In the genomic region with DNA sequence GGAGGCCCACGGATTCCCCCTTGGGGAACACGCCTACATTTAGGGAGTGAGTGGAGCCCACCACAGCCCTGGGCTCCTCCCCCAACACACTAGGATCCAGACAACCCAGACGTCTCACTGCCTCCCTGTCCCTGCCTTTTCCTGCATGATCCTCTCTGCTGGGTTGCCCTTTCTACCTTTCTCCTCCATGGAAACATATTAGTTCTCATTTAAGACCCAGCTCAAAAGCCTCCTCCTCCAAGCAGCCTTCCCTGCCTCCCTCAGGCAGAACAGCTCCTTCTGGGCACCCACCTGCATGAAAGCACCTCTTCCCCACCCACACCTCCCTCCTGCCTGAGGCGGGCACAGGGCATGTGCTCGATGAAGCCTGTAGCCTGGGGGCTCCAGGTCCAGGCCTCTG, we compare ENCODE assay signal across 17 cellular contexts. TPM values are rescaled to one million over a fixed set of nuclear protein-coding genes. Genes with fewer than 3 reads are reported as not detected.
A peak's percentile ranks its signal among the peaks of the same experiment; 100 is the strongest.
DNase-seq lines count a peak whose midpoint lies in the region; FAIRE-seq and TF ChIP-seq lines count a peak whose summit lies in the region.
"Had no signal": no experiment of that assay in that cellular context is flagged by ENCODE, and none has a peak within 500 bp of the region (broad histone marks: within the 10 kb centered on the region; RNA-seq: fewer than 3 reads in every experiment).

No MANE protein-coding gene starts in this region.

- H2AFZ ChIP-seq in neuronal stem cell (ENCODE audit: low read length), result peak overlapping the region; percentile 89

- H4K8ac ChIP-seq in neuronal stem cell (ENCODE audit: low read depth, low read length), result no peak overlapping the region

- H3K4me3 ChIP-seq in DOHH2 (ENCODE audit: low read length), result no peak overlapping the region
- H3K4me3 ChIP-seq in neuronal stem cell (ENCODE audit: low read length in 2 of 2), result no peak overlapping the region

- no peaks in the 10 kb centered on the region for H4K20me1 ChIP-seq in DOHH2 (ENCODE audit: control insufficient read depth, insufficient read depth, low read depth, low read length)

- H2AK5ac ChIP-seq in neuronal stem cell (ENCODE audit: low read depth, low read length), result peak overlapping the region; percentile 41

- H3K27ac ChIP-seq in DOHH2 (ENCODE audit: low read depth, low read length), result no peak overlapping the region
- peak overlapping the region; percentile 53; the same call in 1 of the 2 replicates for H3K27ac ChIP-seq in RWPE1
- no peak overlapping the region for H3K27ac ChIP-seq in neuronal stem cell (replicated peaks; ENCODE audit: low read length)
- H3K27ac ChIP-seq: C4-2B had no signal

- no peak overlapping the region for H3K23ac ChIP-seq in neuronal stem cell (ENCODE audit: low read depth, low read length, poor library complexity)

- TF ChIP-seq POLR2A in GM12892 (IDR thresholded peaks at IDR 0.05; ENCODE audit: low read depth, low read length), result no peak

- no peaks in the 10 kb centered on the region for H3K27me3 ChIP-seq in DOHH2 (ENCODE audit: control insufficient read depth, low read length)
- H3K27me3 ChIP-seq in neuronal stem cell (ENCODE audit: control insufficient read depth in 3 of 3, insufficient read depth in 3 of 3, low read depth in 1 of 3, low read length in 3 of 3), result peaks cover 0 to 17% (median 0%) of the 10 kb centered on the region in 3 experiments

- H4K91ac ChIP-seq in neuronal stem cell (ENCODE audit: low read depth, low read length, poor library complexity), result peak overlapping the region; percentile 59

- peak overlapping the region; percentile 46 for H2BK15ac ChIP-seq in neuronal stem cell (ENCODE audit: low read length)

- no peaks in the 10 kb centered on the region for H3K36me3 ChIP-seq in DOHH2 (ENCODE audit: control insufficient read depth, low read length)
- H3K36me3 ChIP-seq in neuronal stem cell (replicated peaks in 1 of 2; ENCODE audit: control insufficient read depth in 2 of 2, insufficient read depth in 2 of 2, low read length in 2 of 2), result no peaks in the 10 kb centered on the region

- TF ChIP-seq CTCF in DOHH2 (IDR thresholded peaks at IDR 0.05; ENCODE audit: low read depth, low read length, poor library complexity, severe bottlenecking) (no peak), RWPE1 (conservative IDR thresholded peaks at IDR 0.05; ENCODE audit: low read depth) (no peak)

- no peak overlapping the region for H3K9ac ChIP-seq in neuronal stem cell (ENCODE audit: low read depth, low read length, poor library complexity)

- H3K4me2 ChIP-seq in DOHH2 (ENCODE audit: low read length) (peak overlapping the region; percentile 21; the same call in 1 of the 2 replicates), neuronal stem cell (ENCODE audit: insufficient read depth, low read length, poor library complexity, severe bottlenecking) (no peak overlapping the region)

- no peak overlapping the region for H3K14ac ChIP-seq in neuronal stem cell (ENCODE audit: low read length)

- H3K9me3 ChIP-seq in DOHH2 (ENCODE audit: control insufficient read depth, insufficient read depth, low read length), result no peaks in the 10 kb centered on the region
- no peaks in the 10 kb centered on the region for H3K9me3 ChIP-seq in neuronal stem cell (replicated peaks in 1 of 2; ENCODE audit: control insufficient read depth in 2 of 2, insufficient read depth in 1 of 2, low read depth in 1 of 2, low read length in 2 of 2)

- no CpG with 5 or more reads among the region's 5 CpGs for WGBS in neuronal stem cell (ENCODE audit: extremely low coverage in 2 of 2, insufficient read length in 2 of 2, insufficient replicate concordance in 1 of 2), 2 donors

- H3K9me2 ChIP-seq in DOHH2 (replicated peaks; ENCODE audit: control insufficient read depth, low read length), result no peaks in the 10 kb centered on the region

- H3K4me1 ChIP-seq in DOHH2 (ENCODE audit: control insufficient read depth, low read length) (peaks cover 10% of the 10 kb centered on the region), neuronal stem cell (ENCODE audit: control insufficient read depth in 2 of 2, insufficient read depth in 1 of 2, low read depth in 1 of 2, low read length in 2 of 2) (peaks cover 3 to 10% of the 10 kb centered on the region in 2 donors)

- no peak overlapping the region for H2BK120ac ChIP-seq in neuronal stem cell (ENCODE audit: low read depth, low read length)

- H3K79me2 ChIP-seq in DOHH2 (ENCODE audit: control insufficient read depth, low read length), result no peaks in the 10 kb centered on the region

- H3K79me1 ChIP-seq in neuronal stem cell (ENCODE audit: low read depth, low read length), result no peaks in the 10 kb centered on the region

- CTCF ChIA-PET in RWPE1 (lab: Yijun Ruan, JAX), result interaction anchor here (0.7 kb wide), 1 partner anchor 73 kb away, joined by 3 read pairs; no protein-coding TSS in a partner anchor

- no peaks in the 10 kb centered on the region for H3F3A ChIP-seq in DOHH2 (ENCODE audit: control insufficient read depth, insufficient read depth)

- peak overlapping the region; percentile 59 for H3K18ac ChIP-seq in neuronal stem cell (ENCODE audit: low read length)

- no peak for FAIRE-seq in GM12892 (lab: Jason Lieb, UNC)
- FAIRE-seq: RCC 7860 had no signal

- no peak for DNase-seq in RWPE1 (ENCODE audit: low spot score)
- no peak for DNase-seq in neuronal stem cell (ENCODE audit: low spot score)
- no peak for DNase-seq in GM12892 (ENCODE audit: insufficient read length)
- DNase-seq in medulla oblongata (ENCODE audit: extremely low spot score), result no peak
- no peak for DNase-seq in SHP77 (lab: John Stamatoyannopoulos, UW)
- DNase-seq: activated CD4-positive, alpha-beta T cell treated with anti-CD3 and anti-CD28 coated beads, Interleukin-2, amount 10 ng/mL, durations not matched to agents 24 days and 14 days; GOT3; KG1; naive thymus-derived CD4-positive, alpha-beta T cell; NCI-H524; NK-92 treated with Interleukin-12 subunit alpha and Interleukin-12 subunit beta, amount 100 ng/mL, for 24 hours; stimulated activated CD4-positive, alpha-beta T cell treated with anti-CD3 and anti-CD28 coated beads, Interleukin-4, amount 100 ng/mL, for 24 hours; stimulated activated naive CD8-positive, alpha-beta T cell treated with anti-CD3 and anti-CD28 coated beads, Interleukin-15, Interleukin-2, amounts not matched to agents 100 U/mL and 50 U/mL, for 24 hours; T-helper 2 cell had no signal

- H2BK12ac ChIP-seq in neuronal stem cell (ENCODE audit: low read length), result no peak overlapping the region

- POLR2A ChIA-PET in RWPE1 (lab: Yijun Ruan, JAX; ENCODE audit: low non-redundant PET), result no interaction called here

- H3K4ac ChIP-seq in neuronal stem cell (ENCODE audit: low read length), result no peak overlapping the region

- H2BK5ac ChIP-seq in neuronal stem cell (ENCODE audit: low read length), result peak overlapping the region; percentile 56

RNA-seq across cellular contexts. Expression of gene COL8A2, which starts 10.7 kb away (rescaled TPM):
- 0.01 TPM for polyA plus RNA-seq in neuronal stem cell (2013, experiment 1 of 2)
- polyA plus RNA-seq in neuronal stem cell (2013, experiment 2 of 2), result 0.01 TPM
- 0.15 TPM for polyA plus RNA-seq in GM12892 (2012; ENCODE audit: missing spikeins)
- polyA plus RNA-seq: naive thymus-derived CD4-positive, alpha-beta T cell had no signal

RNA-seq across cellular contexts. Expression of gene ADPRS, which starts 25.7 kb away (rescaled TPM):
- polyA plus RNA-seq in neuronal stem cell (2013, experiment 1 of 2), result 16.0 TPM
- polyA plus RNA-seq in neuronal stem cell (2013, experiment 2 of 2), result 16.7 TPM
- polyA plus RNA-seq in GM12892 (2012; ENCODE audit: missing spikeins), result 36.6 TPM

RNA-seq across cellular contexts. Expression of gene TEKT2, which starts 30.5 kb away (rescaled TPM):
- polyA plus RNA-seq in neuronal stem cell (2013, experiment 1 of 2), result 8.2 TPM
- polyA plus RNA-seq in neuronal stem cell (2013, experiment 2 of 2), result 8.4 TPM
- 0.17 TPM for polyA plus RNA-seq in GM12892 (2012; ENCODE audit: missing spikeins)
- polyA plus RNA-seq: naive thymus-derived CD4-positive, alpha-beta T cell had no signal

RNA-seq across cellular contexts. Expression of gene TRAPPC3, which starts 34.9 kb away (rescaled TPM):
- polyA plus RNA-seq in neuronal stem cell (2013, experiment 1 of 2), result 49.3 TPM
- 51.1 TPM for polyA plus RNA-seq in neuronal stem cell (2013, experiment 2 of 2)
- polyA plus RNA-seq in GM12892 (2012; ENCODE audit: missing spikeins), result 49.4 TPM

RNA-seq across cellular contexts. Expression of gene MAP7D1, which starts 41.6 kb away (rescaled TPM):
- 101 TPM for polyA plus RNA-seq in neuronal stem cell (2013, experiment 1 of 2)
- 97.7 TPM for polyA plus RNA-seq in neuronal stem cell (2013, experiment 2 of 2)
- 30.7 TPM for polyA plus RNA-seq in GM12892 (2012; ENCODE audit: missing spikeins)
